Comparison of ENCODE assay signal across 1 cellular context in the genomic region with DNA sequence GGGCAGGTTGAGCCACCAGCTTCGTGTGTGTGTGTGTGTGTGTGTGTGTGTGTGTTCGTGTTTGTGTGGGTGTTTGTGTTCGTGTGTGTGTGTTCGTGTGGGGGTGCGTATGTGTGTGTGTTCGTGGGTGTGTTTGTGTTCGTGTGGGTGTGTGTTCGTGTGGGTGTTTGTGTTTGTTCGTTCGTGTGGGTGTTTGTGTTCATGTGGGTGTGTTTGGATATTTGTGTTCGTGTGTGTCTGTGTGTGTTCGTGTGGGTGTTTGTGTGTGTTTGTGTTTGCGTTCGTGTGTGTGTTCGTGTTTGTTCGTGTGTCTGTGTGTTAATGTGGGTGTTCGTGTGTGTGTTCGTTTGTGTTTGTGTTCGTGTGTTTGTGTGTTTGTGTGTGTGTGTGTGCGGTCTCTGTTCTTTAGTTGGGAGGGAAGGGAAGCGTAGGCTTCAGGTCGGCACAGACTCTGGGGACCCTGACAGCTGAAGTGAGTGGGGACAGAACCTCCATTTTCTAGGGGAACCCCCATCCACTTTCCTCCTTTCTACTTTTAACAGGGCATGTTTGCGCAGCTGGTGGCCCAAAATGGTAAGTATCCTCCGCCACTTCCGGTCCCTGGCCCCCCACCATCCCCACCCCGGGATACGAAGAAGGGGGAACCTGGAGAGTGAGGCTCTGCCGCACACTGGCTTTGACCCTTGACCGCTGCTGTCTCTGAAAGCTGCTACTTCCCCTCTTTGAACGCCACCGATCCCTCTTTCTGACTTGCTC.
TF ChIP-seq lines count a peak whose summit lies in the region.

No MANE protein-coding gene starts in this region.

TF ChIP-seq in K562, 482 proteins besides CTCF, POLR2A, EP300 and RAD21 (continued from another document and continues in another):
- no peak for TF ChIP-seq HDAC3 (IDR thresholded peaks at IDR 0.05; ENCODE audit: borderline replicate concordance, partially characterized antibody)
- TF ChIP-seq PTTG1 (tag; IDR thresholded peaks at IDR 0.05; ENCODE audit: low read depth) = no peak
- no peak for TF ChIP-seq PRMT5 (CRISPR knock-in tag; IDR thresholded peaks at IDR 0.05)
- TF ChIP-seq XRCC4 (IDR thresholded peaks at IDR 0.05; ENCODE audit: extremely low read depth, insufficient read depth, insufficient read length) = no peak
- no peak for TF ChIP-seq U2AF2 (optimal IDR thresholded peaks at IDR 0.05; ENCODE audit: low read depth, low read length)
- no peak for TF ChIP-seq NFE2L1 (tag; IDR thresholded peaks at IDR 0.05; ENCODE audit: borderline replicate concordance, low read depth)
- TF ChIP-seq, protein P1, sequence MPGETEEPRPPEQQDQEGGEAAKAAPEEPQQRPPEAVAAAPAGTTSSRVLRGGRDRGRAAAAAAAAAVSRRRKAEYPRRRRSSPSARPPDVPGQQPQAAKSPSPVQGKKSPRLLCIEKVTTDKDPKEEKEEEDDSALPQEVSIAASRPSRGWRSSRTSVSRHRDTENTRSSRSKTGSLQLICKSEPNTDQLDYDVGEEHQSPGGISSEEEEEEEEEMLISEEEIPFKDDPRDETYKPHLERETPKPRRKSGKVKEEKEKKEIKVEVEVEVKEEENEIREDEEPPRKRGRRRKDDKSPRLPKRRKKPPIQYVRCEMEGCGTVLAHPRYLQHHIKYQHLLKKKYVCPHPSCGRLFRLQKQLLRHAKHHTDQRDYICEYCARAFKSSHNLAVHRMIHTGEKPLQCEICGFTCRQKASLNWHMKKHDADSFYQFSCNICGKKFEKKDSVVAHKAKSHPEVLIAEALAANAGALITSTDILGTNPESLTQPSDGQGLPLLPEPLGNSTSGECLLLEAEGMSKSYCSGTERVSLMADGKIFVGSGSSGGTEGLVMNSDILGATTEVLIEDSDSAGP (CRISPR knock-in tag; IDR thresholded peaks at IDR 0.05) = no peak
- peak; percentile 86 for TF ChIP-seq NUFIP1 (IDR thresholded peaks at IDR 0.05; ENCODE audit: partially characterized antibody)
- no peak for TF ChIP-seq HNRNPL (IDR thresholded peaks at IDR 0.05; ENCODE audit: low read depth, low read length)
- TF ChIP-seq RBBP5 (IDR thresholded peaks at IDR 0.05; ENCODE audit: borderline replicate concordance, insufficient read depth, low read length, poor library complexity, severe bottlenecking) = no peak
- TF ChIP-seq ILK (tag; IDR thresholded peaks at IDR 0.05; ENCODE audit: borderline replicate concordance, low read depth) = no peak
- no peak for TF ChIP-seq ZBED1 (IDR thresholded peaks at IDR 0.05)
- TF ChIP-seq TRIM24 (IDR thresholded peaks at IDR 0.05) = peak; percentile 63 to 76
- TF ChIP-seq KLF10 (CRISPR knock-in tag; IDR thresholded peaks at IDR 0.05) = no peak
- TF ChIP-seq FOSL1 (tag; conservative IDR thresholded peaks at IDR 0.05) = no peak
- peak; percentile 56 for TF ChIP-seq NCOA1 (IDR thresholded peaks at IDR 0.05; ENCODE audit: low read depth)
- TF ChIP-seq RBM17 (IDR thresholded peaks at IDR 0.05; ENCODE audit: borderline replicate concordance, low read depth, low read length) = no peak
- TF ChIP-seq C11orf30 (IDR thresholded peaks at IDR 0.05; ENCODE audit: low read depth) = no peak
- TF ChIP-seq SAP30 (IDR thresholded peaks at IDR 0.05; ENCODE audit: borderline replicate concordance, insufficient read depth, low read depth, low read length, poor library complexity, severe bottlenecking) = no peak
- TF ChIP-seq CCAR2 (IDR thresholded peaks at IDR 0.05; ENCODE audit: low read depth, low read length) = no peak
- TF ChIP-seq SP2 (IDR thresholded peaks at IDR 0.05; ENCODE audit: extremely low read depth, low read depth, low read length, poor library complexity, severe bottlenecking) = no peak
- TF ChIP-seq ZBTB8A (IDR thresholded peaks at IDR 0.05; ENCODE audit: partially characterized antibody) = no peak
- no peak for TF ChIP-seq EWSR1 (IDR thresholded peaks at IDR 0.05; ENCODE audit: borderline replicate concordance, low read depth, partially characterized antibody)
- TF ChIP-seq ILF3 (IDR thresholded peaks at IDR 0.05; ENCODE audit: borderline replicate concordance) = no peak
- peak; percentile 70 for TF ChIP-seq FOXP1 (CRISPR knock-in tag; IDR thresholded peaks at IDR 0.05)
- TF ChIP-seq HMG20B (CRISPR knock-in tag; IDR thresholded peaks at IDR 0.05) = no peak
- no peak for TF ChIP-seq ZKSCAN8 (CRISPR knock-in tag; IDR thresholded peaks at IDR 0.05)
- no peak for TF ChIP-seq ZNF76 (CRISPR knock-in tag; IDR thresholded peaks at IDR 0.05; ENCODE audit: borderline replicate concordance)
- no peak for TF ChIP-seq SNRNP70 (optimal IDR thresholded peaks at IDR 0.05; ENCODE audit: low read depth, low read length)
- no peak for TF ChIP-seq ELF2 (CRISPR knock-in tag; IDR thresholded peaks at IDR 0.05)
- TF ChIP-seq, protein P2, sequence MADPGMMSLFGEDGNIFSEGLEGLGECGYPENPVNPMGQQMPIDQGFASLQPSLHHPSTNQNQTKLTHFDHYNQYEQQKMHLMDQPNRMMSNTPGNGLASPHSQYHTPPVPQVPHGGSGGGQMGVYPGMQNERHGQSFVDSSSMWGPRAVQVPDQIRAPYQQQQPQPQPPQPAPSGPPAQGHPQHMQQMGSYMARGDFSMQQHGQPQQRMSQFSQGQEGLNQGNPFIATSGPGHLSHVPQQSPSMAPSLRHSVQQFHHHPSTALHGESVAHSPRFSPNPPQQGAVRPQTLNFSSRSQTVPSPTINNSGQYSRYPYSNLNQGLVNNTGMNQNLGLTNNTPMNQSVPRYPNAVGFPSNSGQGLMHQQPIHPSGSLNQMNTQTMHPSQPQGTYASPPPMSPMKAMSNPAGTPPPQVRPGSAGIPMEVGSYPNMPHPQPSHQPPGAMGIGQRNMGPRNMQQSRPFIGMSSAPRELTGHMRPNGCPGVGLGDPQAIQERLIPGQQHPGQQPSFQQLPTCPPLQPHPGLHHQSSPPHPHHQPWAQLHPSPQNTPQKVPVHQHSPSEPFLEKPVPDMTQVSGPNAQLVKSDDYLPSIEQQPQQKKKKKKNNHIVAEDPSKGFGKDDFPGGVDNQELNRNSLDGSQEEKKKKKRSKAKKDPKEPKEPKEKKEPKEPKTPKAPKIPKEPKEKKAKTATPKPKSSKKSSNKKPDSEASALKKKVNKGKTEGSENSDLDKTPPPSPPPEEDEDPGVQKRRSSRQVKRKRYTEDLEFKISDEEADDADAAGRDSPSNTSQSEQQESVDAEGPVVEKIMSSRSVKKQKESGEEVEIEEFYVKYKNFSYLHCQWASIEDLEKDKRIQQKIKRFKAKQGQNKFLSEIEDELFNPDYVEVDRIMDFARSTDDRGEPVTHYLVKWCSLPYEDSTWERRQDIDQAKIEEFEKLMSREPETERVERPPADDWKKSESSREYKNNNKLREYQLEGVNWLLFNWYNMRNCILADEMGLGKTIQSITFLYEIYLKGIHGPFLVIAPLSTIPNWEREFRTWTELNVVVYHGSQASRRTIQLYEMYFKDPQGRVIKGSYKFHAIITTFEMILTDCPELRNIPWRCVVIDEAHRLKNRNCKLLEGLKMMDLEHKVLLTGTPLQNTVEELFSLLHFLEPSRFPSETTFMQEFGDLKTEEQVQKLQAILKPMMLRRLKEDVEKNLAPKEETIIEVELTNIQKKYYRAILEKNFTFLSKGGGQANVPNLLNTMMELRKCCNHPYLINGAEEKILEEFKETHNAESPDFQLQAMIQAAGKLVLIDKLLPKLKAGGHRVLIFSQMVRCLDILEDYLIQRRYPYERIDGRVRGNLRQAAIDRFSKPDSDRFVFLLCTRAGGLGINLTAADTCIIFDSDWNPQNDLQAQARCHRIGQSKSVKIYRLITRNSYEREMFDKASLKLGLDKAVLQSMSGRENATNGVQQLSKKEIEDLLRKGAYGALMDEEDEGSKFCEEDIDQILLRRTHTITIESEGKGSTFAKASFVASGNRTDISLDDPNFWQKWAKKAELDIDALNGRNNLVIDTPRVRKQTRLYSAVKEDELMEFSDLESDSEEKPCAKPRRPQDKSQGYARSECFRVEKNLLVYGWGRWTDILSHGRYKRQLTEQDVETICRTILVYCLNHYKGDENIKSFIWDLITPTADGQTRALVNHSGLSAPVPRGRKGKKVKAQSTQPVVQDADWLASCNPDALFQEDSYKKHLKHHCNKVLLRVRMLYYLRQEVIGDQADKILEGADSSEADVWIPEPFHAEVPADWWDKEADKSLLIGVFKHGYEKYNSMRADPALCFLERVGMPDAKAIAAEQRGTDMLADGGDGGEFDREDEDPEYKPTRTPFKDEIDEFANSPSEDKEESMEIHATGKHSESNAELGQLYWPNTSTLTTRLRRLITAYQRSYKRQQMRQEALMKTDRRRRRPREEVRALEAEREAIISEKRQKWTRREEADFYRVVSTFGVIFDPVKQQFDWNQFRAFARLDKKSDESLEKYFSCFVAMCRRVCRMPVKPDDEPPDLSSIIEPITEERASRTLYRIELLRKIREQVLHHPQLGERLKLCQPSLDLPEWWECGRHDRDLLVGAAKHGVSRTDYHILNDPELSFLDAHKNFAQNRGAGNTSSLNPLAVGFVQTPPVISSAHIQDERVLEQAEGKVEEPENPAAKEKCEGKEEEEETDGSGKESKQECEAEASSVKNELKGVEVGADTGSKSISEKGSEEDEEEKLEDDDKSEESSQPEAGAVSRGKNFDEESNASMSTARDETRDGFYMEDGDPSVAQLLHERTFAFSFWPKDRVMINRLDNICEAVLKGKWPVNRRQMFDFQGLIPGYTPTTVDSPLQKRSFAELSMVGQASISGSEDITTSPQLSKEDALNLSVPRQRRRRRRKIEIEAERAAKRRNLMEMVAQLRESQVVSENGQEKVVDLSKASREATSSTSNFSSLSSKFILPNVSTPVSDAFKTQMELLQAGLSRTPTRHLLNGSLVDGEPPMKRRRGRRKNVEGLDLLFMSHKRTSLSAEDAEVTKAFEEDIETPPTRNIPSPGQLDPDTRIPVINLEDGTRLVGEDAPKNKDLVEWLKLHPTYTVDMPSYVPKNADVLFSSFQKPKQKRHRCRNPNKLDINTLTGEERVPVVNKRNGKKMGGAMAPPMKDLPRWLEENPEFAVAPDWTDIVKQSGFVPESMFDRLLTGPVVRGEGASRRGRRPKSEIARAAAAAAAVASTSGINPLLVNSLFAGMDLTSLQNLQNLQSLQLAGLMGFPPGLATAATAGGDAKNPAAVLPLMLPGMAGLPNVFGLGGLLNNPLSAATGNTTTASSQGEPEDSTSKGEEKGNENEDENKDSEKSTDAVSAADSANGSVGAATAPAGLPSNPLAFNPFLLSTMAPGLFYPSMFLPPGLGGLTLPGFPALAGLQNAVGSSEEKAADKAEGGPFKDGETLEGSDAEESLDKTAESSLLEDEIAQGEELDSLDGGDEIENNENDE (IDR thresholded peaks at IDR 0.05; ENCODE audit: low read depth, low read length) = no peak
- peak; percentile 98 for TF ChIP-seq THRAP3 (IDR thresholded peaks at IDR 0.05; ENCODE audit: borderline replicate concordance)
- no peak for TF ChIP-seq PPARD (CRISPR knock-in tag; IDR thresholded peaks at IDR 0.05)
- TF ChIP-seq FOXK2 (conservative IDR thresholded peaks at IDR 0.05 in 1 of 2, IDR thresholded peaks at IDR 0.05 in 1 of 2; ENCODE audit: low read depth in 2 of 2) = peak; percentile 75
- TF ChIP-seq NFIC (IDR thresholded peaks at IDR 0.05) = peak; percentile 48; the same call in 1 of the 2 replicates
- TF ChIP-seq, protein P3, sequence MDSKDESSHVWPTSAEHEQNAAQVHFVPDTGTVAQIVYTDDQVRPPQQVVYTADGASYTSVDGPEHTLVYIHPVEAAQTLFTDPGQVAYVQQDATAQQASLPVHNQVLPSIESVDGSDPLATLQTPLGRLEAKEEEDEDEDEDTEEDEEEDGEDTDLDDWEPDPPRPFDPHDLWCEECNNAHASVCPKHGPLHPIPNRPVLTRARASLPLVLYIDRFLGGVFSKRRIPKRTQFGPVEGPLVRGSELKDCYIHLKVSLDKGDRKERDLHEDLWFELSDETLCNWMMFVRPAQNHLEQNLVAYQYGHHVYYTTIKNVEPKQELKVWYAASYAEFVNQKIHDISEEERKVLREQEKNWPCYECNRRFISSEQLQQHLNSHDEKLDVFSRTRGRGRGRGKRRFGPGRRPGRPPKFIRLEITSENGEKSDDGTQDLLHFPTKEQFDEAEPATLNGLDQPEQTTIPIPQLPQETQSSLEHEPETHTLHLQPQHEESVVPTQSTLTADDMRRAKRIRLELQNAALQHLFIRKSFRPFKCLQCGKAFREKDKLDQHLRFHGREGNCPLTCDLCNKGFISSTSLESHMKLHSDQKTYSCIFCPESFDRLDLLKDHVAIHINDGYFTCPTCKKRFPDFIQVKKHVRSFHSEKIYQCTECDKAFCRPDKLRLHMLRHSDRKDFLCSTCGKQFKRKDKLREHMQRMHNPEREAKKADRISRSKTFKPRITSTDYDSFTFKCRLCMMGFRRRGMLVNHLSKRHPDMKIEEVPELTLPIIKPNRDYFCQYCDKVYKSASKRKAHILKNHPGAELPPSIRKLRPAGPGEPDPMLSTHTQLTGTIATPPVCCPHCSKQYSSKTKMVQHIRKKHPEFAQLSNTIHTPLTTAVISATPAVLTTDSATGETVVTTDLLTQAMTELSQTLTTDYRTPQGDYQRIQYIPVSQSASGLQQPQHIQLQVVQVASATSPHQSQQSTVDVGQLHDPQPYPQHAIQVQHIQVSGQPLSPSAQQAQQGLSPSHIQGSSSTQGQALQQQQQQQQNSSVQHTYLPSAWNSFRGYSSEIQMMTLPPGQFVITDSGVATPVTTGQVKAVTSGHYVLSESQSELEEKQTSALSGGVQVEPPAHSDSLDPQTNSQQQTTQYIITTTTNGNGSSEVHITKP (IDR thresholded peaks at IDR 0.05; ENCODE audit: partially characterized antibody) = no peak
- peak; percentile 88 for TF ChIP-seq NR2C2 (CRISPR knock-in tag; IDR thresholded peaks at IDR 0.05)
- peak; percentile 78 for TF ChIP-seq NR2C2 (tag; IDR thresholded peaks at IDR 0.05)
- TF ChIP-seq ZKSCAN1 (IDR thresholded peaks at IDR 0.05; ENCODE audit: low read depth, low read length) = no peak
- TF ChIP-seq ETV6 (IDR thresholded peaks at IDR 0.05; ENCODE audit: borderline replicate concordance in 1 of 2, low read depth in 2 of 2, low read length in 1 of 2) = no peak
- TF ChIP-seq ETV6 (CRISPR knock-in tag; IDR thresholded peaks at IDR 0.05; ENCODE audit: borderline replicate concordance) = no peak
- peak; percentile 89 for TF ChIP-seq MCM3 (IDR thresholded peaks at IDR 0.05)
- TF ChIP-seq SMAD2 (IDR thresholded peaks at IDR 0.05; ENCODE audit: low read depth, low read length) = no peak
- no peak for TF ChIP-seq ZNF324 (CRISPR knock-in tag; IDR thresholded peaks at IDR 0.05)
- peak; percentile 77 for TF ChIP-seq BRD9 (IDR thresholded peaks at IDR 0.05; ENCODE audit: low read depth, partially characterized antibody)
- no peak for TF ChIP-seq PHTF2 (CRISPR knock-in tag; IDR thresholded peaks at IDR 0.05)
- TF ChIP-seq CBFA2T3 (IDR thresholded peaks at IDR 0.05) = peak; percentile 29; the same call in 1 of the 2 replicates
- TF ChIP-seq CREBBP (IDR thresholded peaks at IDR 0.05; ENCODE audit: low read depth, low read length) = no peak
- no peak for TF ChIP-seq LEF1 (IDR thresholded peaks at IDR 0.05)
- no peak for TF ChIP-seq TEAD2 (tag; IDR thresholded peaks at IDR 0.05)
- no peak for TF ChIP-seq STAG1 (CRISPR knock-in tag; IDR thresholded peaks at IDR 0.05; ENCODE audit: borderline replicate concordance)
- TF ChIP-seq POU5F1 (IDR thresholded peaks at IDR 0.05; ENCODE audit: borderline replicate concordance, low read depth, low read length, partially characterized antibody) = no peak
- no peak for TF ChIP-seq ZBTB1 (CRISPR knock-in tag; IDR thresholded peaks at IDR 0.05; ENCODE audit: borderline replicate concordance, low read depth)
- TF ChIP-seq, protein P4, sequence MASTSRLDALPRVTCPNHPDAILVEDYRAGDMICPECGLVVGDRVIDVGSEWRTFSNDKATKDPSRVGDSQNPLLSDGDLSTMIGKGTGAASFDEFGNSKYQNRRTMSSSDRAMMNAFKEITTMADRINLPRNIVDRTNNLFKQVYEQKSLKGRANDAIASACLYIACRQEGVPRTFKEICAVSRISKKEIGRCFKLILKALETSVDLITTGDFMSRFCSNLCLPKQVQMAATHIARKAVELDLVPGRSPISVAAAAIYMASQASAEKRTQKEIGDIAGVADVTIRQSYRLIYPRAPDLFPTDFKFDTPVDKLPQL (IDR thresholded peaks at IDR 0.05; ENCODE audit: extremely low read depth, insufficient read length) = no peak
- TF ChIP-seq BHLHE40 (IDR thresholded peaks at IDR 0.05; ENCODE audit: low read length) = no peak
